1 cellular context compared by ENCODE assay signal in the genomic region with DNA sequence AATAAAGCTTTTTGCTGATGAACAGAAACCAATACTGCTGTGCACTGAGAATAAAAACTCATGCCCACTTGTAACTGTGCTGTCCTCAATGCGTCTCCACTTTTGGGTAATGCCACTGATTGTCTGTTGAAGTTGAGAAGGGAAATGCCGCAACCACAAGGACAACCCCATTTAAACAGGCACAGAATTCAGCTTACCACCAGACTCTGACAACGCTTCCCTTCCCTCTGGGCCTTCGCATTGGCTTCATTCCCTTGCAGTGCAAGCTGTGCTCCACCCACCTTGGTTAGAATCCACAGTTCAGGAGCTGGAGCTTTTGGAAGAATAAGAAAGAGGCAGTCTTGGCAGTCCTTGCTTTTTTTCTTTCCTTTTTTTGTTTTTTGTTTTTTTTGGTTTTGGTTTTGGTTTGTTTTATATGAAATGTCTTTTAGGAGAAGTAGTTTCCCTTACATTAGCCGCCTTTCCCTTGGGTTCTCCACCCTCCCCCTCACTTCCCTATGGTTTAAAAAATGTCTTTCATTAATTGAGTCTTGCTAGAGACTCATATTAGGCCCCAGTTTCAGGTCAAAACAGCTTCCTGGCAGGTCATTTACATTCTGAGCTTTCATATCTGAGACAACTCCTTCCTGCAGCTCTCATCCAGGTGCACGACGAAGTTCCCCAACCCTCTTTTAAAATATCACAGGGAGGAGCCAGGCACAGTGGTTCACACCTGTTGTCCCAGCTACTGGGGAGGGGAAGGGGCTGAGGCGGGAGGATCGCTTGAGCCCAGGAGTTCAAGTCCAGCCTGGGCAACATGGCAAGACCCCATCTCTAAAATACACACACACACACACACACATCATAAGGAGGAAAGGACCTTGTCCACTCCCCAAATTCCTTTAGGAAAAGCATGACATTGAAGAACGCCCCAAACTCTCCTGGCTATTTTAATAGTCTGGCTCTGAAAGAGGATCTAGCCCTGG.
TF ChIP-seq lines count a peak whose summit lies in the region.

No MANE protein-coding gene starts in this region.

TF ChIP-seq in SK-N-SH, 30 proteins besides CTCF, POLR2A, EP300 and RAD21:
- TF ChIP-seq YY1 (IDR thresholded peaks at IDR 0.05; ENCODE audit: low read depth) (no peak), TAF1 (IDR thresholded peaks at IDR 0.05; ENCODE audit: borderline replicate concordance, low read depth, low read length) (no peak), GABPA (IDR thresholded peaks at IDR 0.05; ENCODE audit: low read depth) (no peak), NRF1 (IDR thresholded peaks at IDR 0.05; ENCODE audit: low read depth, low read length) (no peak), ELF1 (IDR thresholded peaks at IDR 0.05) (no peak), FOSL2 (IDR thresholded peaks at IDR 0.05; ENCODE audit: borderline replicate concordance, low read depth) (no peak), JUND (IDR thresholded peaks at IDR 0.05) (no peak), NFIC (IDR thresholded peaks at IDR 0.05; ENCODE audit: borderline replicate concordance) (no peak), MXI1 (IDR thresholded peaks at IDR 0.05; ENCODE audit: low read depth, low read length) (no peak), SMC3 (IDR thresholded peaks at IDR 0.05; ENCODE audit: low read depth, low read length) (no peak), CHD2 (IDR thresholded peaks at IDR 0.05; ENCODE audit: low read length, partially characterized antibody) (no peak), MEF2A (IDR thresholded peaks at IDR 0.05; ENCODE audit: borderline replicate concordance, low read depth) (no peak), RCOR1 (IDR thresholded peaks at IDR 0.05; ENCODE audit: low read length) (no peak), FOXJ3 (CRISPR knock-in tag; IDR thresholded peaks at IDR 0.05) (no peak), POLR2AphosphoS5 (IDR thresholded peaks at IDR 0.05; ENCODE audit: low read depth, low read length) (no peak)
- TF ChIP-seq, protein P1, sequence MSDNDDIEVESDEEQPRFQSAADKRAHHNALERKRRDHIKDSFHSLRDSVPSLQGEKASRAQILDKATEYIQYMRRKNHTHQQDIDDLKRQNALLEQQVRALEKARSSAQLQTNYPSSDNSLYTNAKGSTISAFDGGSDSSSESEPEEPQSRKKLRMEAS (IDR thresholded peaks at IDR 0.05; ENCODE audit: low read depth), result no peak
- TF ChIP-seq, protein P2, sequence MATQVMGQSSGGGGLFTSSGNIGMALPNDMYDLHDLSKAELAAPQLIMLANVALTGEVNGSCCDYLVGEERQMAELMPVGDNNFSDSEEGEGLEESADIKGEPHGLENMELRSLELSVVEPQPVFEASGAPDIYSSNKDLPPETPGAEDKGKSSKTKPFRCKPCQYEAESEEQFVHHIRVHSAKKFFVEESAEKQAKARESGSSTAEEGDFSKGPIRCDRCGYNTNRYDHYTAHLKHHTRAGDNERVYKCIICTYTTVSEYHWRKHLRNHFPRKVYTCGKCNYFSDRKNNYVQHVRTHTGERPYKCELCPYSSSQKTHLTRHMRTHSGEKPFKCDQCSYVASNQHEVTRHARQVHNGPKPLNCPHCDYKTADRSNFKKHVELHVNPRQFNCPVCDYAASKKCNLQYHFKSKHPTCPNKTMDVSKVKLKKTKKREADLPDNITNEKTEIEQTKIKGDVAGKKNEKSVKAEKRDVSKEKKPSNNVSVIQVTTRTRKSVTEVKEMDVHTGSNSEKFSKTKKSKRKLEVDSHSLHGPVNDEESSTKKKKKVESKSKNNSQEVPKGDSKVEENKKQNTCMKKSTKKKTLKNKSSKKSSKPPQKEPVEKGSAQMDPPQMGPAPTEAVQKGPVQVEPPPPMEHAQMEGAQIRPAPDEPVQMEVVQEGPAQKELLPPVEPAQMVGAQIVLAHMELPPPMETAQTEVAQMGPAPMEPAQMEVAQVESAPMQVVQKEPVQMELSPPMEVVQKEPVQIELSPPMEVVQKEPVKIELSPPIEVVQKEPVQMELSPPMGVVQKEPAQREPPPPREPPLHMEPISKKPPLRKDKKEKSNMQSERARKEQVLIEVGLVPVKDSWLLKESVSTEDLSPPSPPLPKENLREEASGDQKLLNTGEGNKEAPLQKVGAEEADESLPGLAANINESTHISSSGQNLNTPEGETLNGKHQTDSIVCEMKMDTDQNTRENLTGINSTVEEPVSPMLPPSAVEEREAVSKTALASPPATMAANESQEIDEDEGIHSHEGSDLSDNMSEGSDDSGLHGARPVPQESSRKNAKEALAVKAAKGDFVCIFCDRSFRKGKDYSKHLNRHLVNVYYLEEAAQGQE (IDR thresholded peaks at IDR 0.05; ENCODE audit: low read depth, low read length), result no peak
- TF ChIP-seq, protein P3, sequence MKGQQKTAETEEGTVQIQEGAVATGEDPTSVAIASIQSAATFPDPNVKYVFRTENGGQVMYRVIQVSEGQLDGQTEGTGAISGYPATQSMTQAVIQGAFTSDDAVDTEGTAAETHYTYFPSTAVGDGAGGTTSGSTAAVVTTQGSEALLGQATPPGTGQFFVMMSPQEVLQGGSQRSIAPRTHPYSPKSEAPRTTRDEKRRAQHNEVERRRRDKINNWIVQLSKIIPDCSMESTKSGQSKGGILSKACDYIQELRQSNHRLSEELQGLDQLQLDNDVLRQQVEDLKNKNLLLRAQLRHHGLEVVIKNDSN (IDR thresholded peaks at IDR 0.05; ENCODE audit: borderline replicate concordance, low read depth), result no peak
- TF ChIP-seq, protein P4, sequence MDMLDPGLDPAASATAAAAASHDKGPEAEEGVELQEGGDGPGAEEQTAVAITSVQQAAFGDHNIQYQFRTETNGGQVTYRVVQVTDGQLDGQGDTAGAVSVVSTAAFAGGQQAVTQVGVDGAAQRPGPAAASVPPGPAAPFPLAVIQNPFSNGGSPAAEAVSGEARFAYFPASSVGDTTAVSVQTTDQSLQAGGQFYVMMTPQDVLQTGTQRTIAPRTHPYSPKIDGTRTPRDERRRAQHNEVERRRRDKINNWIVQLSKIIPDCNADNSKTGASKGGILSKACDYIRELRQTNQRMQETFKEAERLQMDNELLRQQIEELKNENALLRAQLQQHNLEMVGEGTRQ (IDR thresholded peaks at IDR 0.05; ENCODE audit: borderline replicate concordance, low read depth, low read length), result no peak
- TF ChIP-seq, protein P5, sequence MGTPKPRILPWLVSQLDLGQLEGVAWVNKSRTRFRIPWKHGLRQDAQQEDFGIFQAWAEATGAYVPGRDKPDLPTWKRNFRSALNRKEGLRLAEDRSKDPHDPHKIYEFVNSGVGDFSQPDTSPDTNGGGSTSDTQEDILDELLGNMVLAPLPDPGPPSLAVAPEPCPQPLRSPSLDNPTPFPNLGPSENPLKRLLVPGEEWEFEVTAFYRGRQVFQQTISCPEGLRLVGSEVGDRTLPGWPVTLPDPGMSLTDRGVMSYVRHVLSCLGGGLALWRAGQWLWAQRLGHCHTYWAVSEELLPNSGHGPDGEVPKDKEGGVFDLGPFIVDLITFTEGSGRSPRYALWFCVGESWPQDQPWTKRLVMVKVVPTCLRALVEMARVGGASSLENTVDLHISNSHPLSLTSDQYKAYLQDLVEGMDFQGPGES (IDR thresholded peaks at IDR 0.05; ENCODE audit: low read depth, low read length), result no peak
TF ChIP-seq in SK-N-SH: peak in this region for 0.
